28 cellular contexts compared by ENCODE assay signal in genomic region chr4:35365186-35365585, GRCh38.
"Had no signal": no experiment of that assay in that cellular context is flagged by ENCODE, and none has a peak within 500 bp of the region (broad histone marks: within the 10 kb centered on the region; RNA-seq: fewer than 3 reads in every experiment).

No MANE protein-coding gene starts in this region.

- H3K27me3 ChIP-seq: breast epithelium, esophagus squamous epithelium, heart right ventricle, ovary, uterus had no signal

- H3K4me1 ChIP-seq: breast epithelium, esophagus squamous epithelium, heart right ventricle, uterus had no signal

- H3K4me1 Mint-ChIP-seq: activated CD8-positive, alpha-beta memory T cell treated with anti-CD3 and anti-CD28 coated beads, Interleukin-2, amount 10 ng/mL, durations not matched to agents 7 days and 5 days; central memory CD8-positive, alpha-beta T cell; naive thymus-derived CD4-positive, alpha-beta T cell had no signal

- H3K27ac Mint-ChIP-seq: activated CD8-positive, alpha-beta memory T cell treated with anti-CD3 and anti-CD28 coated beads, Interleukin-2, amount 10 ng/mL, durations not matched to agents 7 days and 5 days; activated CD8-positive, alpha-beta T cell treated with anti-CD3 and anti-CD28 coated beads, Interleukin-2, amount 10 ng/mL, durations not matched to agents 7 days and 5 days; activated naive CD4-positive, alpha-beta T cell treated with anti-CD3 and anti-CD28 coated beads, Interleukin-2, amount 50 U/mL, for 72 hours; activated T-helper 2 cell treated with anti-CD3 and anti-CD28 coated beads, Interferon-gamma antibody, Interleukin-2, Interleukin-4, amounts not matched to agents 10 μg/mL and 5 μg/mL and 100 μg/mL, durations not matched to agents 14 hours and 24 hours and 36 hours; naive thymus-derived CD4-positive, alpha-beta T cell; progenitor cell of endocrine pancreas; type B pancreatic cell had no signal

- H3K4me3 ChIP-seq: breast epithelium, esophagus squamous epithelium, heart right ventricle, ovary, skin epidermis, thoracic aorta, uterus had no signal

- H3K36me3 Mint-ChIP-seq: activated CD8-positive, alpha-beta memory T cell treated with anti-CD3 and anti-CD28 coated beads, Interleukin-2, amount 10 ng/mL, durations not matched to agents 7 days and 5 days; activated naive CD4-positive, alpha-beta T cell treated with anti-CD3 and anti-CD28 coated beads, Interleukin-2, amount 50 U/mL, for 72 hours; type B pancreatic cell had no signal

- H3K27ac ChIP-seq: breast epithelium, epithelial cell of prostate, esophagus squamous epithelium, heart right ventricle, ovary, skin epidermis, thoracic aorta, uterus had no signal

- ATAC-seq: activated CD8-positive, alpha-beta memory T cell treated with anti-CD3 and anti-CD28 coated beads, Interleukin-2, amount 10 ng/mL, durations not matched to agents 7 days and 5 days; activated CD8-positive, alpha-beta T cell treated with anti-CD3 and anti-CD28 coated beads, Interleukin-2, amount 10 ng/mL, durations not matched to agents 7 days and 5 days; activated naive CD4-positive, alpha-beta T cell treated with anti-CD3 and anti-CD28 coated beads, Interleukin-2, amount 50 U/mL, for 72 hours; heart right ventricle; naive thymus-derived CD4-positive, alpha-beta T cell; sciatic nerve; stimulated activated naive CD8-positive, alpha-beta T cell treated with anti-CD3 and anti-CD28 coated beads, Interleukin-15, Interleukin-2, amounts not matched to agents 100 U/mL and 50 U/mL, for 24 hours had no signal

- H3K9me3 ChIP-seq: ovary, thoracic aorta, uterus had no signal

- H3K27me3 Mint-ChIP-seq: activated CD8-positive, alpha-beta memory T cell treated with anti-CD3 and anti-CD28 coated beads, Interleukin-2, amount 10 ng/mL, durations not matched to agents 7 days and 5 days; central memory CD8-positive, alpha-beta T cell; naive thymus-derived CD4-positive, alpha-beta T cell; progenitor cell of endocrine pancreas; type B pancreatic cell had no signal

- H3K4me3 Mint-ChIP-seq: activated CD8-positive, alpha-beta memory T cell treated with anti-CD3 and anti-CD28 coated beads, Interleukin-2, amount 10 ng/mL, durations not matched to agents 7 days and 5 days; activated CD8-positive, alpha-beta T cell treated with anti-CD3 and anti-CD28 coated beads, Interleukin-2, amount 10 ng/mL, durations not matched to agents 7 days and 5 days; central memory CD8-positive, alpha-beta T cell; naive thymus-derived CD4-positive, alpha-beta T cell; type B pancreatic cell had no signal

- FAIRE-seq: colon had no signal

- H3K36me3 ChIP-seq: breast epithelium, esophagus squamous epithelium, heart right ventricle, ovary, thoracic aorta, uterus had no signal

- DNase-seq: activated CD4-positive, alpha-beta T cell treated with anti-CD3 and anti-CD28 coated beads, Interleukin-2, amount 50 U/mL, for 1 hour; activated CD8-positive, alpha-beta memory T cell treated with anti-CD3 and anti-CD28 coated beads, Interleukin-2, amount 10 ng/mL, durations not matched to agents 7 days and 5 days; activated CD8-positive, alpha-beta T cell treated with anti-CD3 and anti-CD28 coated beads, Interleukin-2, amount 10 ng/mL, durations not matched to agents 7 days and 5 days; activated T-cell treated with anti-CD3 and anti-CD28 coated beads, Interleukin-2, amount 50 U/mL, for 48 hours; dermis blood vessel endothelial cell; effector CD4-positive, alpha-beta T cell; esophagus squamous epithelium; foreskin melanocyte; heart right ventricle; midbrain; naive thymus-derived CD4-positive, alpha-beta T cell; ovary; stimulated activated CD4-positive, alpha-beta T cell treated with anti-CD3 and anti-CD28 coated beads, Interleukin-12 subunit alpha, Interleukin-12 subunit beta, amount 100 ng/mL, for 4 hours; stimulated activated CD4-positive, alpha-beta T cell treated with anti-CD3 and anti-CD28 coated beads, Interleukin-4, amount 100 ng/mL, for 1 hour; stimulated activated naive CD8-positive, alpha-beta T cell treated with anti-CD3 and anti-CD28 coated beads, Interleukin-15, Interleukin-2, amounts not matched to agents 100 U/mL and 50 U/mL, for 24 hours; T-helper 2 cell; uterus had no signal
